In the genomic region with DNA sequence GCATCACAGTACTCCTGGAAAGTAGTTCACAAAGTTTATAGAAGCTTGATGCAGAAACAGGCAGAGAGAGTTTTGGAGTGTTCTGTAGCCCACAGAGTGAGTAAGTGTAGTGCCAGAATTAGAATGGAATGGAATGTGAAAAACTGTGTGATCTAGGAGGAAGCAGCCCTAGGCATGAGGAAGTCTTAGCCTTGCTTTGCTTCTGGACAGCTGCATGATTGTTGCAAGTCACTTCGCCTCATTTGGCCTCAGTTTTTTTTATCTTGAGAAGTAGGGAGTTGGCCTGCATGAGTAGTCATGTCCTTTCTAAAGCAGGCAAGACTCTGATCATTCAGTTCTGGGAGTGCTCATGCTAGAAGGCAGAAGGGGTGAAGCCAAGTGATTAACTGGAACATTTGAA, we compare ENCODE assay signal across 10 cellular contexts. TPM values are rescaled to one million over a fixed set of nuclear protein-coding genes. Genes with fewer than 3 reads are reported as not detected.
DNase-seq lines count a peak whose midpoint lies in the region; FAIRE-seq and TF ChIP-seq lines count a peak whose summit lies in the region.
"Had no signal": no experiment of that assay in that cellular context is flagged by ENCODE, and none has a peak within 500 bp of the region (broad histone marks: within the 10 kb centered on the region; RNA-seq: fewer than 3 reads in every experiment).

No MANE protein-coding gene starts in this region.

- H3K27ac Mint-ChIP-seq in T-helper 2 cell treated with Interferon-gamma antibody and Interleukin-4, amounts not matched to agents 5 μg/mL and 100 μg/mL, for 36 hours = no peak overlapping the region

- DNase-seq in HS-27A (ENCODE audit: low read depth) (peak; percentile 51), amniotic stem cell (lab: John Stamatoyannopoulos, UW) (peak; percentile 70), keratinocyte (ENCODE audit: low read depth, low spot score) (peak; percentile 54), urothelium cell line (ENCODE audit: low spot score) (peak; percentile 18), T-helper 9 cell (no peak)
- DNase-seq in T-helper 2 cell treated with Interferon-gamma antibody and Interleukin-4, amounts not matched to agents 5 μg/mL and 100 μg/mL, for 36 hours (ENCODE audit: low spot score) = no peak
- no peak for DNase-seq in stimulated activated CD4-positive, alpha-beta T cell treated with anti-CD3 and anti-CD28 coated beads, Interleukin-4, amount 100 ng/mL, for 4 hours
- DNase-seq: kidney glomerular epithelial cell, NCI-H187 had no signal

- no peaks in the 10 kb centered on the region for H3K9me3 ChIP-seq in keratinocyte (ENCODE audit: control insufficient read depth, low read depth, low read length)

- peak overlapping the region; percentile 57 for H2AFZ ChIP-seq in keratinocyte (ENCODE audit: control insufficient read depth, low read length)

- H3K27me3 ChIP-seq in keratinocyte (ENCODE audit: control insufficient read depth, extremely low read depth, insufficient read depth, low read length) = no peaks in the 10 kb centered on the region

- no peaks in the 10 kb centered on the region for H4K20me1 ChIP-seq in keratinocyte (ENCODE audit: control insufficient read depth, extremely low read depth, insufficient read depth, low read length)

- peak overlapping the region in 1 of 3 experiments; percentile 12 for H3K4me3 ChIP-seq in keratinocyte (ENCODE audit: control insufficient read depth in 2 of 3, extremely low read depth in 1 of 3, insufficient read depth in 2 of 3, low read depth in 1 of 3, low read length in 3 of 3)

- H3K4me1 Mint-ChIP-seq in T-helper 2 cell treated with Interferon-gamma antibody and Interleukin-4, amounts not matched to agents 5 μg/mL and 100 μg/mL, for 36 hours (ENCODE audit: low read depth) = no peaks in the 10 kb centered on the region
- H3K4me1 Mint-ChIP-seq: brain had no signal

- H3K9me3 Mint-ChIP-seq in T-helper 2 cell treated with Interferon-gamma antibody and Interleukin-4, amounts not matched to agents 5 μg/mL and 100 μg/mL, for 36 hours = no peaks in the 10 kb centered on the region
- H3K9me3 Mint-ChIP-seq: brain had no signal

- H3K9me1 ChIP-seq in keratinocyte (ENCODE audit: control insufficient read depth, extremely low read depth, insufficient read depth, low read length) = no peaks in the 10 kb centered on the region

- peak overlapping the region; percentile 64 for H3K4me2 ChIP-seq in keratinocyte (ENCODE audit: control insufficient read depth, extremely low read depth, insufficient read depth, low read depth, low read length)

- dilution Hi-C loops in keratinocyte (cut with MboI; ENCODE audit: extremely low pct_ligation_motif_present, low sequenced_read_pairs) = no loop called here

- FAIRE-seq in keratinocyte (lab: Jason Lieb, UNC) = peak; percentile 99
- no peak for FAIRE-seq in urothelium cell line (lab: Jason Lieb, UNC)

- no peaks in the 10 kb centered on the region for H3K79me2 ChIP-seq in keratinocyte (ENCODE audit: control insufficient read depth, insufficient read depth, low read length)

- no peaks in the 10 kb centered on the region for H3K36me3 ChIP-seq in keratinocyte (ENCODE audit: control insufficient read depth in 2 of 2, extremely low read depth in 1 of 2, insufficient read depth in 2 of 2, low read length in 2 of 2)

- no peak overlapping the region for H3K4me3 Mint-ChIP-seq in T-helper 2 cell treated with Interferon-gamma antibody and Interleukin-4, amounts not matched to agents 5 μg/mL and 100 μg/mL, for 36 hours
- H3K4me3 Mint-ChIP-seq: brain had no signal

- H3K9ac ChIP-seq in keratinocyte (ENCODE audit: control insufficient read depth, extremely low read depth, insufficient read depth, low read length) = no peak overlapping the region

- peak overlapping the region; percentile 55 for H3K27ac ChIP-seq in keratinocyte (ENCODE audit: control insufficient read depth, insufficient read depth, low read length)

- TF ChIP-seq CTCF in keratinocyte (optimal IDR thresholded peaks at IDR 0.05 in 1 of 3, IDR thresholded peaks at IDR 0.05 in 1 of 3, conservative IDR thresholded peaks at IDR 0.05 in 1 of 3; ENCODE audit: extremely low read depth in 1 of 3, insufficient read depth in 2 of 3, low read length in 3 of 3) = no peak

- no peaks in the 10 kb centered on the region for H3K36me3 Mint-ChIP-seq in T-helper 2 cell treated with Interferon-gamma antibody and Interleukin-4, amounts not matched to agents 5 μg/mL and 100 μg/mL, for 36 hours (ENCODE audit: low read depth)
- H3K36me3 Mint-ChIP-seq: brain had no signal

- H3K27me3 Mint-ChIP-seq in T-helper 2 cell treated with Interferon-gamma antibody and Interleukin-4, amounts not matched to agents 5 μg/mL and 100 μg/mL, for 36 hours (ENCODE audit: low read depth) = peaks cover 10% of the 10 kb centered on the region

- peaks cover 20% of the 10 kb centered on the region for H3K4me1 ChIP-seq in keratinocyte (ENCODE audit: control insufficient read depth, extremely low read depth, insufficient read depth, low read length)

RNA-seq across cellular contexts. Expression of a gene that starts 10.9 kb away (rescaled TPM):
- 0.05 to 0.21 TPM (median 0.10 TPM) in 3 replicates for polyA plus RNA-seq in keratinocyte
- 2.6 TPM for polyA plus RNA-seq in keratinocyte (2011; ENCODE audit: low read depth)
- 0.08 and 0.13 TPM in 2 replicates for polyA plus RNA-seq in keratinocyte (2011; cell fraction: cytosol; rRNA removed)
- 0.20 TPM in 1 of 2 replicates, not detected in the other for polyA plus RNA-seq in keratinocyte (2011; cell fraction: nucleus; rRNA removed)
- 0.89 TPM in 1 of 2 replicates, not detected in the other for polyA plus RNA-seq in keratinocyte (2012; ENCODE audit: low replicate concordance)
- 0.13 TPM in 1 of 3 replicates, not detected in the others for polyA minus RNA-seq in keratinocyte
- not detected for polyA minus RNA-seq in keratinocyte (2011; cell fraction: cytosol; rRNA and poly(A)+ RNA removed)
- polyA minus RNA-seq in keratinocyte (2011; cell fraction: nucleus; rRNA and poly(A)+ RNA removed) = not detected in 2 replicates

RNA-seq across cellular contexts. Expression of a gene that starts 34.0 kb away (rescaled TPM):
- 15.5 to 69.8 TPM (median 44.6 TPM) in 3 replicates for polyA plus RNA-seq in keratinocyte
- 139 TPM for polyA plus RNA-seq in keratinocyte (2011; ENCODE audit: low read depth)
- polyA plus RNA-seq in keratinocyte (2011; cell fraction: cytosol; rRNA removed) = 16.2 and 29.3 TPM in 2 replicates
- 90.5 and 130 TPM in 2 replicates for polyA plus RNA-seq in keratinocyte (2011; cell fraction: nucleus; rRNA removed)
- polyA plus RNA-seq in keratinocyte (2012; ENCODE audit: low replicate concordance) = 13.5 and 47.5 TPM in 2 replicates
- 3.7 to 43.4 TPM (median 28.1 TPM) in 3 replicates for polyA minus RNA-seq in keratinocyte
- 19.0 TPM for polyA minus RNA-seq in keratinocyte (2011; cell fraction: cytosol; rRNA and poly(A)+ RNA removed)
- 49.6 and 87.4 TPM in 2 replicates for polyA minus RNA-seq in keratinocyte (2011; cell fraction: nucleus; rRNA and poly(A)+ RNA removed)

Comparison
In these comparisons a context has a peak if more than half of its experiments do, and no peak if none do; other contexts are left out.
1. DNase-seq: peak in HS-27A (single experiment), amniotic stem cell (single experiment), keratinocyte (single experiment) and urothelium cell line (single experiment); none in T-helper 9 cell (single experiment), T-helper 2 cell treated with Interferon-gamma antibody and Interleukin-4, amounts not matched to agents 5 μg/mL and 100 μg/mL, for 36 hours (single experiment) and stimulated activated CD4-positive, alpha-beta T cell treated with anti-CD3 and anti-CD28 coated beads, Interleukin-4, amount 100 ng/mL, for 4 hours (0 of 2).